1 cellular context compared by ENCODE assay signal in the genomic region with DNA sequence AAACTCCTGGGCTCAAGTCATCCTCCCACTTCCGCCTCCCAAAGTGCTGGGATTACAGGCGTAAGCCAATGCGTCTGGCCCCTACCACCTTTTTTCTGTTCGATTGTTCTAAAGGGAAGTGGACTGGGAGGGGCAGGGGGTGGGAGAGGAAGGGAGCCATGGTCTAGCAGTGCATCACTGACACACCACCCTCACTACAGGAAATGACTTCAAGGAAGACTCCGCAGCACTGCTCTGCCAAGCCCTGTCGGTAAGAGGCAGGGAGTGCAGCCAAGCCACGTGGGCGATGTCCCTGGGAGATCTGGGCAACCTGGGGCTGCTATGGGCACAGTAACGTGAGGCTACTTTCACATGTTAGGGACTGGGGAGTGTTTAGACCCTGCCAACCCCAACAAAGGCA.
A peak's percentile ranks its signal among the peaks of the same experiment; 100 is the strongest.
TF ChIP-seq lines count a peak whose summit lies in the region.

No MANE protein-coding gene starts in this region.

TF ChIP-seq in WTC11, 78 proteins besides CTCF, POLR2A, EP300 and RAD21 (continued from another document):
- TF ChIP-seq, protein P1, sequence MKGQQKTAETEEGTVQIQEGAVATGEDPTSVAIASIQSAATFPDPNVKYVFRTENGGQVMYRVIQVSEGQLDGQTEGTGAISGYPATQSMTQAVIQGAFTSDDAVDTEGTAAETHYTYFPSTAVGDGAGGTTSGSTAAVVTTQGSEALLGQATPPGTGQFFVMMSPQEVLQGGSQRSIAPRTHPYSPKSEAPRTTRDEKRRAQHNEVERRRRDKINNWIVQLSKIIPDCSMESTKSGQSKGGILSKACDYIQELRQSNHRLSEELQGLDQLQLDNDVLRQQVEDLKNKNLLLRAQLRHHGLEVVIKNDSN (CRISPR knock-in tag; IDR thresholded peaks at IDR 0.05): 0 out of 2 replicates have a peak, but pooled peaks have one; percentile 2
- TF ChIP-seq GTF2I (CRISPR knock-in tag; conservative IDR thresholded peaks at IDR 0.05) (no peak), ELF4 (CRISPR knock-in tag; IDR thresholded peaks at IDR 0.05; ENCODE audit: low read depth) (no peak), MYBL2 (CRISPR knock-in tag; IDR thresholded peaks at IDR 0.05) (no peak), TCF7 (CRISPR knock-in tag; IDR thresholded peaks at IDR 0.05; ENCODE audit: low read depth) (no peak), RORB (CRISPR knock-in tag; IDR thresholded peaks at IDR 0.05) (no peak)
- TF ChIP-seq, protein P2, sequence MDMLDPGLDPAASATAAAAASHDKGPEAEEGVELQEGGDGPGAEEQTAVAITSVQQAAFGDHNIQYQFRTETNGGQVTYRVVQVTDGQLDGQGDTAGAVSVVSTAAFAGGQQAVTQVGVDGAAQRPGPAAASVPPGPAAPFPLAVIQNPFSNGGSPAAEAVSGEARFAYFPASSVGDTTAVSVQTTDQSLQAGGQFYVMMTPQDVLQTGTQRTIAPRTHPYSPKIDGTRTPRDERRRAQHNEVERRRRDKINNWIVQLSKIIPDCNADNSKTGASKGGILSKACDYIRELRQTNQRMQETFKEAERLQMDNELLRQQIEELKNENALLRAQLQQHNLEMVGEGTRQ (CRISPR knock-in tag; IDR thresholded peaks at IDR 0.05): peak; percentile 43; the same call in 1 of the 2 replicates
- TF ChIP-seq, protein P3, sequence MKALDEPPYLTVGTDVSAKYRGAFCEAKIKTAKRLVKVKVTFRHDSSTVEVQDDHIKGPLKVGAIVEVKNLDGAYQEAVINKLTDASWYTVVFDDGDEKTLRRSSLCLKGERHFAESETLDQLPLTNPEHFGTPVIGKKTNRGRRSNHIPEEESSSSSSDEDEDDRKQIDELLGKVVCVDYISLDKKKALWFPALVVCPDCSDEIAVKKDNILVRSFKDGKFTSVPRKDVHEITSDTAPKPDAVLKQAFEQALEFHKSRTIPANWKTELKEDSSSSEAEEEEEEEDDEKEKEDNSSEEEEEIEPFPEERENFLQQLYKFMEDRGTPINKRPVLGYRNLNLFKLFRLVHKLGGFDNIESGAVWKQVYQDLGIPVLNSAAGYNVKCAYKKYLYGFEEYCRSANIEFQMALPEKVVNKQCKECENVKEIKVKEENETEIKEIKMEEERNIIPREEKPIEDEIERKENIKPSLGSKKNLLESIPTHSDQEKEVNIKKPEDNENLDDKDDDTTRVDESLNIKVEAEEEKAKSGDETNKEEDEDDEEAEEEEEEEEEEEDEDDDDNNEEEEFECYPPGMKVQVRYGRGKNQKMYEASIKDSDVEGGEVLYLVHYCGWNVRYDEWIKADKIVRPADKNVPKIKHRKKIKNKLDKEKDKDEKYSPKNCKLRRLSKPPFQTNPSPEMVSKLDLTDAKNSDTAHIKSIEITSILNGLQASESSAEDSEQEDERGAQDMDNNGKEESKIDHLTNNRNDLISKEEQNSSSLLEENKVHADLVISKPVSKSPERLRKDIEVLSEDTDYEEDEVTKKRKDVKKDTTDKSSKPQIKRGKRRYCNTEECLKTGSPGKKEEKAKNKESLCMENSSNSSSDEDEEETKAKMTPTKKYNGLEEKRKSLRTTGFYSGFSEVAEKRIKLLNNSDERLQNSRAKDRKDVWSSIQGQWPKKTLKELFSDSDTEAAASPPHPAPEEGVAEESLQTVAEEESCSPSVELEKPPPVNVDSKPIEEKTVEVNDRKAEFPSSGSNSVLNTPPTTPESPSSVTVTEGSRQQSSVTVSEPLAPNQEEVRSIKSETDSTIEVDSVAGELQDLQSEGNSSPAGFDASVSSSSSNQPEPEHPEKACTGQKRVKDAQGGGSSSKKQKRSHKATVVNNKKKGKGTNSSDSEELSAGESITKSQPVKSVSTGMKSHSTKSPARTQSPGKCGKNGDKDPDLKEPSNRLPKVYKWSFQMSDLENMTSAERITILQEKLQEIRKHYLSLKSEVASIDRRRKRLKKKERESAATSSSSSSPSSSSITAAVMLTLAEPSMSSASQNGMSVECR (CRISPR knock-in tag; IDR thresholded peaks at IDR 0.05; ENCODE audit: borderline replicate concordance): no peak
- TF ChIP-seq, protein P4, sequence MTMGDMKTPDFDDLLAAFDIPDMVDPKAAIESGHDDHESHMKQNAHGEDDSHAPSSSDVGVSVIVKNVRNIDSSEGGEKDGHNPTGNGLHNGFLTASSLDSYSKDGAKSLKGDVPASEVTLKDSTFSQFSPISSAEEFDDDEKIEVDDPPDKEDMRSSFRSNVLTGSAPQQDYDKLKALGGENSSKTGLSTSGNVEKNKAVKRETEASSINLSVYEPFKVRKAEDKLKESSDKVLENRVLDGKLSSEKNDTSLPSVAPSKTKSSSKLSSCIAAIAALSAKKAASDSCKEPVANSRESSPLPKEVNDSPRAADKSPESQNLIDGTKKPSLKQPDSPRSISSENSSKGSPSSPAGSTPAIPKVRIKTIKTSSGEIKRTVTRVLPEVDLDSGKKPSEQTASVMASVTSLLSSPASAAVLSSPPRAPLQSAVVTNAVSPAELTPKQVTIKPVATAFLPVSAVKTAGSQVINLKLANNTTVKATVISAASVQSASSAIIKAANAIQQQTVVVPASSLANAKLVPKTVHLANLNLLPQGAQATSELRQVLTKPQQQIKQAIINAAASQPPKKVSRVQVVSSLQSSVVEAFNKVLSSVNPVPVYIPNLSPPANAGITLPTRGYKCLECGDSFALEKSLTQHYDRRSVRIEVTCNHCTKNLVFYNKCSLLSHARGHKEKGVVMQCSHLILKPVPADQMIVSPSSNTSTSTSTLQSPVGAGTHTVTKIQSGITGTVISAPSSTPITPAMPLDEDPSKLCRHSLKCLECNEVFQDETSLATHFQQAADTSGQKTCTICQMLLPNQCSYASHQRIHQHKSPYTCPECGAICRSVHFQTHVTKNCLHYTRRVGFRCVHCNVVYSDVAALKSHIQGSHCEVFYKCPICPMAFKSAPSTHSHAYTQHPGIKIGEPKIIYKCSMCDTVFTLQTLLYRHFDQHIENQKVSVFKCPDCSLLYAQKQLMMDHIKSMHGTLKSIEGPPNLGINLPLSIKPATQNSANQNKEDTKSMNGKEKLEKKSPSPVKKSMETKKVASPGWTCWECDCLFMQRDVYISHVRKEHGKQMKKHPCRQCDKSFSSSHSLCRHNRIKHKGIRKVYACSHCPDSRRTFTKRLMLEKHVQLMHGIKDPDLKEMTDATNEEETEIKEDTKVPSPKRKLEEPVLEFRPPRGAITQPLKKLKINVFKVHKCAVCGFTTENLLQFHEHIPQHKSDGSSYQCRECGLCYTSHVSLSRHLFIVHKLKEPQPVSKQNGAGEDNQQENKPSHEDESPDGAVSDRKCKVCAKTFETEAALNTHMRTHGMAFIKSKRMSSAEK (CRISPR knock-in tag; IDR thresholded peaks at IDR 0.05; ENCODE audit: borderline replicate concordance): no peak
- TF ChIP-seq, protein P5, sequence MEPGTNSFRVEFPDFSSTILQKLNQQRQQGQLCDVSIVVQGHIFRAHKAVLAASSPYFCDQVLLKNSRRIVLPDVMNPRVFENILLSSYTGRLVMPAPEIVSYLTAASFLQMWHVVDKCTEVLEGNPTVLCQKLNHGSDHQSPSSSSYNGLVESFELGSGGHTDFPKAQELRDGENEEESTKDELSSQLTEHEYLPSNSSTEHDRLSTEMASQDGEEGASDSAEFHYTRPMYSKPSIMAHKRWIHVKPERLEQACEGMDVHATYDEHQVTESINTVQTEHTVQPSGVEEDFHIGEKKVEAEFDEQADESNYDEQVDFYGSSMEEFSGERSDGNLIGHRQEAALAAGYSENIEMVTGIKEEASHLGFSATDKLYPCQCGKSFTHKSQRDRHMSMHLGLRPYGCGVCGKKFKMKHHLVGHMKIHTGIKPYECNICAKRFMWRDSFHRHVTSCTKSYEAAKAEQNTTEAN (CRISPR knock-in tag; IDR thresholded peaks at IDR 0.05): no peak
- TF ChIP-seq, protein P6, sequence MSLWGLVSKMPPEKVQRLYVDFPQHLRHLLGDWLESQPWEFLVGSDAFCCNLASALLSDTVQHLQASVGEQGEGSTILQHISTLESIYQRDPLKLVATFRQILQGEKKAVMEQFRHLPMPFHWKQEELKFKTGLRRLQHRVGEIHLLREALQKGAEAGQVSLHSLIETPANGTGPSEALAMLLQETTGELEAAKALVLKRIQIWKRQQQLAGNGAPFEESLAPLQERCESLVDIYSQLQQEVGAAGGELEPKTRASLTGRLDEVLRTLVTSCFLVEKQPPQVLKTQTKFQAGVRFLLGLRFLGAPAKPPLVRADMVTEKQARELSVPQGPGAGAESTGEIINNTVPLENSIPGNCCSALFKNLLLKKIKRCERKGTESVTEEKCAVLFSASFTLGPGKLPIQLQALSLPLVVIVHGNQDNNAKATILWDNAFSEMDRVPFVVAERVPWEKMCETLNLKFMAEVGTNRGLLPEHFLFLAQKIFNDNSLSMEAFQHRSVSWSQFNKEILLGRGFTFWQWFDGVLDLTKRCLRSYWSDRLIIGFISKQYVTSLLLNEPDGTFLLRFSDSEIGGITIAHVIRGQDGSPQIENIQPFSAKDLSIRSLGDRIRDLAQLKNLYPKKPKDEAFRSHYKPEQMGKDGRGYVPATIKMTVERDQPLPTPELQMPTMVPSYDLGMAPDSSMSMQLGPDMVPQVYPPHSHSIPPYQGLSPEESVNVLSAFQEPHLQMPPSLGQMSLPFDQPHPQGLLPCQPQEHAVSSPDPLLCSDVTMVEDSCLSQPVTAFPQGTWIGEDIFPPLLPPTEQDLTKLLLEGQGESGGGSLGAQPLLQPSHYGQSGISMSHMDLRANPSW (CRISPR knock-in tag; conservative IDR thresholded peaks at IDR 0.05; ENCODE audit: low read depth): no peak
- TF ChIP-seq, protein P7, sequence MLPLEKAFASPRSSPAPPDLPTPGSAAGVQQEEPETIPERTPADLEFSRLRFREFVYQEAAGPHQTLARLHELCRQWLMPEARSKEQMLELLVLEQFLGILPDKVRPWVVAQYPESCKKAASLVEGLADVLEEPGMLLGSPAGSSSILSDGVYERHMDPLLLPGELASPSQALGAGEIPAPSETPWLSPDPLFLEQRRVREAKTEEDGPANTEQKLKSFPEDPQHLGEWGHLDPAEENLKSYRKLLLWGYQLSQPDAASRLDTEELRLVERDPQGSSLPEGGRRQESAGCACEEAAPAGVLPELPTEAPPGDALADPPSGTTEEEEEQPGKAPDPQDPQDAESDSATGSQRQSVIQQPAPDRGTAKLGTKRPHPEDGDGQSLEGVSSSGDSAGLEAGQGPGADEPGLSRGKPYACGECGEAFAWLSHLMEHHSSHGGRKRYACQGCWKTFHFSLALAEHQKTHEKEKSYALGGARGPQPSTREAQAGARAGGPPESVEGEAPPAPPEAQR (CRISPR knock-in tag; IDR thresholded peaks at IDR 0.05): no peak
